1 cellular context compared by ENCODE assay signal in the genomic region with DNA sequence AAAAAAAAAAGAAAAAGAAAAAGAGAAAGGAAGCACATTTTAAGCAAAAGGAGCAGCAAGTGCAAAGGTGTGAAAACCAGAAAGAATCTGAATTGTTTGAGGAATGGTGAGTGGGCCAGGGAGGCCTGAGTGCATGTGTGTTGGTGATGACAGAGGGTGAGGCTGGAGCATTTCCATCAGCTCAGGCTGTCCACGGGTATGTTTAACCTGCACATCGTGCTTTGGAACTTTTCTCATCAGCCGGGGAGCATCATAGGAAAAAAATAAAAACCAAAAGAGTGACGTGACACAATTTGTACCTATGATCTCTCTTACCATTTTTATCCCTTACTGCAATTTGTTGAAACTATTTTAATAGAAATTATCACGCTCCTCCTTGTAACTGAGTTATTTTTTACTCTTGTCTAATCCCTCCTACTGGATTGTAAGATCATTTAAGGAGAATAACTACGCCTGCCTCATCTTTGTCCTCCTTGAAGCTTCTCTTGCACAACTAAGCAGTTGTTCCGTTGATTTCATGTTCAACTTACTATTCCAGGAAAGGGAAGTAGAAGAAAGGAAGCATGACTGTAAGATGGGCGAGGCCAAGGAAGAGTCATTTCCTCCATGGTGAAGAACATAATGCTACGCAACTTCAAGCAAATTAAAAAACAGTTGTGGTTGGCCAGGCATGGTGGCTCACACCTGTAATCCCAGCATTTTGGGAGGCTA.
TF ChIP-seq lines count a peak whose summit lies in the region.

No MANE protein-coding gene starts in this region.

TF ChIP-seq in HCT116, 20 proteins besides CTCF, POLR2A, EP300 and RAD21:
- TF ChIP-seq SP1 (IDR thresholded peaks at IDR 0.05; ENCODE audit: low read depth) (no peak), SIN3A (IDR thresholded peaks at IDR 0.05; ENCODE audit: low read depth) (no peak), ELF1 (IDR thresholded peaks at IDR 0.05; ENCODE audit: borderline replicate concordance, low read depth) (no peak), FOSL1 (IDR thresholded peaks at IDR 0.05; ENCODE audit: low read depth) (no peak), ZNF274 (IDR thresholded peaks at IDR 0.05; ENCODE audit: low read depth, low read length) (no peak), SRF (IDR thresholded peaks at IDR 0.05; ENCODE audit: low read depth) (no peak), CBX3 (IDR thresholded peaks at IDR 0.05; ENCODE audit: low read depth) (no peak), EZH2phosphoT487 (IDR thresholded peaks at IDR 0.05; ENCODE audit: borderline replicate concordance) (no peak), CEBPB (IDR thresholded peaks at IDR 0.05; ENCODE audit: low read depth) (no peak), YY1 (IDR thresholded peaks at IDR 0.05; ENCODE audit: extremely low read depth, insufficient replicate concordance, low read depth, low read length) (no peak), TCF7L2 (IDR thresholded peaks at IDR 0.05; ENCODE audit: borderline replicate concordance, extremely low read depth, insufficient read depth, insufficient read length) (no peak)
- TF ChIP-seq, protein P1, sequence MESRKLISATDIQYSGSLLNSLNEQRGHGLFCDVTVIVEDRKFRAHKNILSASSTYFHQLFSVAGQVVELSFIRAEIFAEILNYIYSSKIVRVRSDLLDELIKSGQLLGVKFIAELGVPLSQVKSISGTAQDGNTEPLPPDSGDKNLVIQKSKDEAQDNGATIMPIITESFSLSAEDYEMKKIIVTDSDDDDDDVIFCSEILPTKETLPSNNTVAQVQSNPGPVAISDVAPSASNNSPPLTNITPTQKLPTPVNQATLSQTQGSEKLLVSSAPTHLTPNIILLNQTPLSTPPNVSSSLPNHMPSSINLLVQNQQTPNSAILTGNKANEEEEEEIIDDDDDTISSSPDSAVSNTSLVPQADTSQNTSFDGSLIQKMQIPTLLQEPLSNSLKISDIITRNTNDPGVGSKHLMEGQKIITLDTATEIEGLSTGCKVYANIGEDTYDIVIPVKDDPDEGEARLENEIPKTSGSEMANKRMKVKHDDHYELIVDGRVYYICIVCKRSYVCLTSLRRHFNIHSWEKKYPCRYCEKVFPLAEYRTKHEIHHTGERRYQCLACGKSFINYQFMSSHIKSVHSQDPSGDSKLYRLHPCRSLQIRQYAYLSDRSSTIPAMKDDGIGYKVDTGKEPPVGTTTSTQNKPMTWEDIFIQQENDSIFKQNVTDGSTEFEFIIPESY (IDR thresholded peaks at IDR 0.05; ENCODE audit: extremely low read depth, insufficient replicate concordance, low read length) = no peak
- TF ChIP-seq, protein P2, sequence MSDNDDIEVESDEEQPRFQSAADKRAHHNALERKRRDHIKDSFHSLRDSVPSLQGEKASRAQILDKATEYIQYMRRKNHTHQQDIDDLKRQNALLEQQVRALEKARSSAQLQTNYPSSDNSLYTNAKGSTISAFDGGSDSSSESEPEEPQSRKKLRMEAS (IDR thresholded peaks at IDR 0.05) = no peak
- TF ChIP-seq, protein P3, sequence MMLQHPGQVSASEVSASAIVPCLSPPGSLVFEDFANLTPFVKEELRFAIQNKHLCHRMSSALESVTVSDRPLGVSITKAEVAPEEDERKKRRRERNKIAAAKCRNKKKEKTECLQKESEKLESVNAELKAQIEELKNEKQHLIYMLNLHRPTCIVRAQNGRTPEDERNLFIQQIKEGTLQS (IDR thresholded peaks at IDR 0.05) = no peak
- TF ChIP-seq, protein P4, sequence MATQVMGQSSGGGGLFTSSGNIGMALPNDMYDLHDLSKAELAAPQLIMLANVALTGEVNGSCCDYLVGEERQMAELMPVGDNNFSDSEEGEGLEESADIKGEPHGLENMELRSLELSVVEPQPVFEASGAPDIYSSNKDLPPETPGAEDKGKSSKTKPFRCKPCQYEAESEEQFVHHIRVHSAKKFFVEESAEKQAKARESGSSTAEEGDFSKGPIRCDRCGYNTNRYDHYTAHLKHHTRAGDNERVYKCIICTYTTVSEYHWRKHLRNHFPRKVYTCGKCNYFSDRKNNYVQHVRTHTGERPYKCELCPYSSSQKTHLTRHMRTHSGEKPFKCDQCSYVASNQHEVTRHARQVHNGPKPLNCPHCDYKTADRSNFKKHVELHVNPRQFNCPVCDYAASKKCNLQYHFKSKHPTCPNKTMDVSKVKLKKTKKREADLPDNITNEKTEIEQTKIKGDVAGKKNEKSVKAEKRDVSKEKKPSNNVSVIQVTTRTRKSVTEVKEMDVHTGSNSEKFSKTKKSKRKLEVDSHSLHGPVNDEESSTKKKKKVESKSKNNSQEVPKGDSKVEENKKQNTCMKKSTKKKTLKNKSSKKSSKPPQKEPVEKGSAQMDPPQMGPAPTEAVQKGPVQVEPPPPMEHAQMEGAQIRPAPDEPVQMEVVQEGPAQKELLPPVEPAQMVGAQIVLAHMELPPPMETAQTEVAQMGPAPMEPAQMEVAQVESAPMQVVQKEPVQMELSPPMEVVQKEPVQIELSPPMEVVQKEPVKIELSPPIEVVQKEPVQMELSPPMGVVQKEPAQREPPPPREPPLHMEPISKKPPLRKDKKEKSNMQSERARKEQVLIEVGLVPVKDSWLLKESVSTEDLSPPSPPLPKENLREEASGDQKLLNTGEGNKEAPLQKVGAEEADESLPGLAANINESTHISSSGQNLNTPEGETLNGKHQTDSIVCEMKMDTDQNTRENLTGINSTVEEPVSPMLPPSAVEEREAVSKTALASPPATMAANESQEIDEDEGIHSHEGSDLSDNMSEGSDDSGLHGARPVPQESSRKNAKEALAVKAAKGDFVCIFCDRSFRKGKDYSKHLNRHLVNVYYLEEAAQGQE (IDR thresholded peaks at IDR 0.05; ENCODE audit: low read depth) = no peak
